ENCODE assay signal across 8 cellular contexts in genomic region chr5:172765766-172766286, GRCh38. TPM values are rescaled to one million over a fixed set of nuclear protein-coding genes. Genes with fewer than 3 reads are reported as not detected.
A peak's percentile ranks its signal among the peaks of the same experiment; 100 is the strongest.
DNase-seq lines count a peak whose midpoint lies in the region; ATAC-seq, FAIRE-seq and TF ChIP-seq lines count a peak whose summit lies in the region.

No MANE protein-coding gene starts in this region.

- peaks cover 24% of the 10 kb centered on the region for H3K4me1 ChIP-seq in DOHH2 (ENCODE audit: control insufficient read depth, low read length)
- peaks cover 3% of the 10 kb centered on the region for H3K4me1 ChIP-seq in fibroblast of lung (ENCODE audit: control insufficient read depth, extremely low read depth, insufficient read depth, low read length)
- H3K4me1 ChIP-seq in pancreas = peaks cover 0 to 47% (median 28%) of the 10 kb centered on the region in 3 donors

- H3K4me2 ChIP-seq in DOHH2 (ENCODE audit: low read length) (peak overlapping the region; percentile 98), SU-DHL-6 (ENCODE audit: low read depth, low read length, poor library complexity, severe bottlenecking) (peak overlapping the region; percentile 44), fibroblast of lung (ENCODE audit: extremely low read depth, insufficient read depth, low read length) (peak overlapping the region; percentile 47)

- intact Hi-C loops in pancreas (cut with DNase I) = no loop called here

- peak in 1 of 2 donors; percentile 91 for DNase-seq in fibroblast of lung (ENCODE audit: low read depth in 2 of 2)
- peak in 1 of 6 donors; percentile 36 for DNase-seq in pancreas
- DNase-seq in glomerular visceral epithelial cell (ENCODE audit: extremely low spot score) = no peak
- DNase-seq in NCI-H2107 treated with DMSO at 0.1 percent for 48 hours (lab: John Stamatoyannopoulos, UW; ENCODE audit: unreplicated experiment) = no peak

- 11% methylated on average over 4 of the region's 4 CpGs for WGBS in pancreas, 2 donors

- no peak overlapping the region for H3K9ac ChIP-seq in SU-DHL-6 (ENCODE audit: low read length)
- peak overlapping the region; percentile 41 for H3K9ac ChIP-seq in fibroblast of lung (ENCODE audit: insufficient read depth, low read length)

- H3K4me3 ChIP-seq in DOHH2 (ENCODE audit: low read length) = peak overlapping the region; percentile 84
- no peak overlapping the region for H3K4me3 ChIP-seq in SU-DHL-6 (ENCODE audit: insufficient read depth, low read length, poor library complexity, severe bottlenecking)
- peak overlapping the region in 2 of 4 experiments; percentile 70 to 100 for H3K4me3 ChIP-seq in fibroblast of lung (replicated peaks in 1 of 4; ENCODE audit: control extremely low read depth in 1 of 4, insufficient read depth in 1 of 4, low read depth in 3 of 4, low read length in 4 of 4)
- peak overlapping the region in 2 of 4 donors; percentile 64 to 100 for H3K4me3 ChIP-seq in pancreas

- H2AFZ ChIP-seq in SU-DHL-6 (ENCODE audit: low read depth, low read length, severe bottlenecking) (no peak overlapping the region), fibroblast of lung (ENCODE audit: low read length) (no peak overlapping the region)

- H3K27ac ChIP-seq in DOHH2 (ENCODE audit: low read depth, low read length) (no peak overlapping the region), SU-DHL-6 (ENCODE audit: low read depth, low read length) (no peak overlapping the region), fibroblast of lung (ENCODE audit: insufficient read depth, low read length) (peak overlapping the region; percentile 91), pancreas (peak overlapping the region; percentile 96 to 100 (median 98))

- H3F3A ChIP-seq in DOHH2 (ENCODE audit: control insufficient read depth, insufficient read depth) (peaks cover 3% of the 10 kb centered on the region; the same call in 1 of the 2 replicates), SU-DHL-6 (ENCODE audit: insufficient read depth) (peaks cover 5% of the 10 kb centered on the region)

- peaks cover 5% of the 10 kb centered on the region; the same call in 1 of the 2 replicates for H3K79me2 ChIP-seq in DOHH2 (ENCODE audit: control insufficient read depth, low read length)
- no peaks in the 10 kb centered on the region for H3K79me2 ChIP-seq in SU-DHL-6 (ENCODE audit: insufficient read depth, low read length)
- H3K79me2 ChIP-seq in fibroblast of lung (ENCODE audit: control insufficient read depth, insufficient read depth, low read length) = peaks cover 35% of the 10 kb centered on the region

- no peak for FAIRE-seq in pancreas (lab: Jason Lieb, UNC)

- no peaks in the 10 kb centered on the region for H4K20me1 ChIP-seq in DOHH2 (ENCODE audit: control insufficient read depth, insufficient read depth, low read depth, low read length)
- no peaks in the 10 kb centered on the region for H4K20me1 ChIP-seq in SU-DHL-6 (ENCODE audit: low read depth, low read length)
- H4K20me1 ChIP-seq in fibroblast of lung (ENCODE audit: control insufficient read depth, extremely low read depth, insufficient read depth, low read length) = no peaks in the 10 kb centered on the region

- no peak for TF ChIP-seq CTCF in DOHH2 (IDR thresholded peaks at IDR 0.05; ENCODE audit: low read depth, low read length, poor library complexity, severe bottlenecking)
- no peak for TF ChIP-seq CTCF in SU-DHL-6 (IDR thresholded peaks at IDR 0.05; ENCODE audit: insufficient read depth, low read length, poor library complexity, severe bottlenecking)
- TF ChIP-seq CTCF in fibroblast of lung (conservative IDR thresholded peaks at IDR 0.05 in 1 of 2, IDR thresholded peaks at IDR 0.05 in 1 of 2; ENCODE audit: low read depth in 1 of 2, low read length in 2 of 2) = no peak
- TF ChIP-seq CTCF in pancreas (IDR thresholded peaks at IDR 0.05) = no peak

- H3K36me3 ChIP-seq in DOHH2 (ENCODE audit: control insufficient read depth, low read length) (peaks cover 9% of the 10 kb centered on the region; the same call in 1 of the 2 replicates), SU-DHL-6 (ENCODE audit: low read length) (no peaks in the 10 kb centered on the region), fibroblast of lung (ENCODE audit: control insufficient read depth, insufficient read depth, low read length) (peaks cover 15% of the 10 kb centered on the region), pancreas (peaks cover 0 to 30% (median 11%) of the 10 kb centered on the region in 3 donors)

- H3K9me2 ChIP-seq in DOHH2 (replicated peaks; ENCODE audit: control insufficient read depth, low read length) = no peaks in the 10 kb centered on the region
- H3K9me2 ChIP-seq in SU-DHL-6 (replicated peaks; ENCODE audit: insufficient read depth, low read length) = no peaks in the 10 kb centered on the region

- H3K9me3 ChIP-seq in DOHH2 (ENCODE audit: control insufficient read depth, insufficient read depth, low read length) (no peaks in the 10 kb centered on the region), SU-DHL-6 (ENCODE audit: insufficient read depth, low read length) (no peaks in the 10 kb centered on the region), fibroblast of lung (ENCODE audit: control insufficient read depth, insufficient read depth, low read depth, low read length) (no peaks in the 10 kb centered on the region), pancreas (no peaks in the 10 kb centered on the region)

- ATAC-seq in pancreas = peak in 3 of 4 donors; percentile 0 to 6 (median 1)
- no peak for ATAC-seq in HG03457 (IDR thresholded peaks at IDR 0.05; ENCODE audit: unreplicated experiment)
- no peak for ATAC-seq in GM21825 (IDR thresholded peaks at IDR 0.05; ENCODE audit: unreplicated experiment)

- peaks cover 8% of the 10 kb centered on the region for H3K27me3 ChIP-seq in DOHH2 (ENCODE audit: control insufficient read depth, low read length)
- H3K27me3 ChIP-seq in SU-DHL-6 (ENCODE audit: low read length) = no peaks in the 10 kb centered on the region
- H3K27me3 ChIP-seq in fibroblast of lung (ENCODE audit: control insufficient read depth, insufficient read depth, low read length) = no peaks in the 10 kb centered on the region
- H3K27me3 ChIP-seq in pancreas = no peaks in the 10 kb centered on the region

RNA-seq across cellular contexts. Expression of gene DUSP1, which starts 5.2 kb away (rescaled TPM):
- total RNA-seq in fibroblast of lung (56.5 and 148 TPM in 2 replicates), pancreas (100 to 1,000 TPM in 1 of 6 donors, 10 to 100 TPM in 5; 18.6 to 198 (median 55.5) TPM)
- polyA plus RNA-seq in fibroblast of lung (121 and 291 TPM in 2 replicates), pancreas (10 to 100 TPM; 46.3 to 75.1 TPM)
- polyA plus RNA-seq in fibroblast of lung (2012) = 89.4 and 192 TPM in 2 replicates
- 200 and 307 TPM in 2 replicates for polyA minus RNA-seq in fibroblast of lung (ENCODE audit: low replicate concordance)

Comparison
In these comparisons a context has a peak if more than half of its experiments do, and no peak if none do; other contexts are left out.
1. H3K27ac ChIP-seq: peak in fibroblast of lung (single experiment) and pancreas (4 of 4); none in DOHH2 (single experiment) and SU-DHL-6 (single experiment).
2. H3K4me2 ChIP-seq: peak in every context shown above with its lines; median percentile 98 in DOHH2; 47 in fibroblast of lung; 44 in SU-DHL-6.
3. ATAC-seq: peak in pancreas (3 of 4); none in HG03457 (single experiment) and GM21825 (single experiment).